Comparison of ENCODE assay signal across 8 cellular contexts in genomic region chr9:135190789-135191577, GRCh38.
"Had no signal": no experiment of that assay in that cellular context is flagged by ENCODE, and none has a peak within 500 bp of the region (broad histone marks: within the 10 kb centered on the region; RNA-seq: fewer than 3 reads in every experiment).

No MANE protein-coding gene starts in this region.

- H3K4me3 Mint-ChIP-seq: IgD-negative memory B cell had no signal

- FAIRE-seq: HepG2, HTR-8/SVneo, K562 had no signal

- H3K4me3 ChIP-seq: K562 had no signal

- H3K27ac ChIP-seq: HL-60 had no signal

- ATAC-seq: HepG2, K562 had no signal

- H3K9me3 Mint-ChIP-seq: IgD-negative memory B cell had no signal

- DNase-seq: IMR-90, KBM-7, KG1 had no signal

- H3K27ac Mint-ChIP-seq: IgD-negative memory B cell had no signal
